Comparison of ENCODE assay signal across 9 cellular contexts in genomic region chr9:94638335-94639044, GRCh38. TPM values are rescaled to one million over a fixed set of nuclear protein-coding genes. Genes with fewer than 3 reads are reported as not detected.
DNase-seq lines count a peak whose midpoint lies in the region; ATAC-seq and TF ChIP-seq lines count a peak whose summit lies in the region.
"Had no signal": no experiment of that assay in that cellular context is flagged by ENCODE, and none has a peak within 500 bp of the region (broad histone marks: within the 10 kb centered on the region; RNA-seq: fewer than 3 reads in every experiment).

No MANE protein-coding gene starts in this region.

- BruUV-seq in MCF 10A (replicated peaks; lab: Mats Ljungman, UMichigan) = no TSS peak

- H3K4me1 ChIP-seq in mucosa of stomach (ENCODE audit: control insufficient read depth, insufficient read depth, low read length) (peaks cover 16% of the 10 kb centered on the region), tibial nerve (peaks cover 0 to 16% (median 8%) of the 10 kb centered on the region in 4 donors)

- ATAC-seq in activated naive CD4-positive, alpha-beta T cell treated with anti-CD3 and anti-CD28 coated beads, Interleukin-2, amount 50 U/mL, for 72 hours = no peak
- no peak for ATAC-seq in GM18868 (IDR thresholded peaks at IDR 0.05; ENCODE audit: unreplicated experiment)

- TF ChIP-seq CTCF in MCF 10A (IDR thresholded peaks at IDR 0.05; ENCODE audit: unreplicated experiment) = no peak
- no peak for TF ChIP-seq CTCF in tibial nerve (IDR thresholded peaks at IDR 0.05)

- H3K36me3 ChIP-seq in mucosa of stomach (ENCODE audit: control insufficient read depth, insufficient read depth, low read length) (no peaks in the 10 kb centered on the region), tibial nerve (no peaks in the 10 kb centered on the region)

- no peaks in the 10 kb centered on the region for H3K27me3 ChIP-seq in mucosa of stomach (ENCODE audit: control insufficient read depth, insufficient read depth, low read length)
- peaks cover 0 to 9% of the 10 kb centered on the region in 2 donors for H3K27me3 ChIP-seq in tibial nerve

- H3K9me3 ChIP-seq in mucosa of stomach (ENCODE audit: control insufficient read depth, low read length) (no peaks in the 10 kb centered on the region), tibial nerve (no peaks in the 10 kb centered on the region)

- peak overlapping the region; percentile 86 for H3K9ac ChIP-seq in mucosa of stomach (ENCODE audit: low read length)

- CTCF ChIA-PET in MCF 10A (lab: Yijun Ruan, JAX) (interaction anchor here (0.7 to 1.1 kb wide), 3 partner anchors 529 to 636 kb away, joined by 3 to 4 read pairs (median 4); no protein-coding TSS in a partner anchor), HEK293T (lab: Yijun Ruan, JAX) (no interaction called here)

- WGBS in tibial nerve, 2 donors = 76 to 79% methylated on average over 15 to 16 of the region's 16 CpGs

- no peaks in the 10 kb centered on the region for H3K27me3 Mint-ChIP-seq in activated naive CD4-positive, alpha-beta T cell treated with anti-CD3 and anti-CD28 coated beads, Interleukin-2, amount 50 U/mL, for 24 hours
- H3K27me3 Mint-ChIP-seq in MCF 10A (ENCODE audit: insufficient read depth, unreplicated experiment) = peaks cover 12% of the 10 kb centered on the region

- POLR2A ChIA-PET in MCF 10A (lab: Yijun Ruan, JAX) (no interaction called here), HEK293T (lab: Yijun Ruan, JAX) (no interaction called here)

- intact Hi-C loops in MCF 10A (cut with micrococcal nuclease) = no loop called here

- no peak for DNase-seq in activated naive CD4-positive, alpha-beta T cell treated with anti-CD3 and anti-CD28 coated beads, Interleukin-2, amount 50 U/mL, for 72 hours (ENCODE audit: low spot score in 2 of 2)
- no peak for DNase-seq in MCF 10A (ENCODE audit: unreplicated experiment)
- DNase-seq in tibial nerve (ENCODE audit: low spot score in 2 of 2) = no peak
- DNase-seq in NCI-H1417 (lab: John Stamatoyannopoulos, UW) = no peak
- DNase-seq in HEK293T (ENCODE audit: extremely low spot score) = no peak
- DNase-seq: KG1 had no signal

- peak overlapping the region; percentile 73 for H3K27ac Mint-ChIP-seq in activated naive CD4-positive, alpha-beta T cell treated with anti-CD3 and anti-CD28 coated beads, Interleukin-2, amount 50 U/mL, for 24 hours
- peak overlapping the region in 1 of 2 donors; percentile 54 for H3K27ac Mint-ChIP-seq in activated naive CD4-positive, alpha-beta T cell treated with anti-CD3 and anti-CD28 coated beads, Interleukin-2, amount 50 U/mL, for 72 hours
- no peak overlapping the region for H3K27ac Mint-ChIP-seq in MCF 10A (ENCODE audit: low read depth, unreplicated experiment)

- peak overlapping the region; percentile 92 for H3K4me3 Mint-ChIP-seq in activated naive CD4-positive, alpha-beta T cell treated with anti-CD3 and anti-CD28 coated beads, Interleukin-2, amount 50 U/mL, for 24 hours
- H3K4me3 Mint-ChIP-seq in MCF 10A (ENCODE audit: unreplicated experiment) = peak overlapping the region; percentile 43

- no peaks in the 10 kb centered on the region for H3K9me3 Mint-ChIP-seq in activated naive CD4-positive, alpha-beta T cell treated with anti-CD3 and anti-CD28 coated beads, Interleukin-2, amount 50 U/mL, for 24 hours
- no peaks in the 10 kb centered on the region for H3K9me3 Mint-ChIP-seq in activated naive CD4-positive, alpha-beta T cell treated with anti-CD3 and anti-CD28 coated beads, Interleukin-2, amount 50 U/mL, for 72 hours
- H3K9me3 Mint-ChIP-seq in MCF 10A (ENCODE audit: unreplicated experiment) = no peaks in the 10 kb centered on the region

- no peak for TF ChIP-seq POLR2A in tibial nerve (IDR thresholded peaks at IDR 0.05)

- H3K27ac ChIP-seq in tibial nerve = peak overlapping the region in 3 of 4 donors; percentile 46 to 74 (median 66)

- no peaks in the 10 kb centered on the region for H3K36me3 Mint-ChIP-seq in activated naive CD4-positive, alpha-beta T cell treated with anti-CD3 and anti-CD28 coated beads, Interleukin-2, amount 50 U/mL, for 24 hours
- no peaks in the 10 kb centered on the region for H3K36me3 Mint-ChIP-seq in activated naive CD4-positive, alpha-beta T cell treated with anti-CD3 and anti-CD28 coated beads, Interleukin-2, amount 50 U/mL, for 72 hours
- H3K36me3 Mint-ChIP-seq in MCF 10A (ENCODE audit: insufficient read depth, unreplicated experiment) = no peaks in the 10 kb centered on the region

- H3K4me3 ChIP-seq in mucosa of stomach (ENCODE audit: low read length) (peak overlapping the region; percentile 72), tibial nerve (peak overlapping the region; percentile 39 to 72 (median 70))

- peaks cover 18% of the 10 kb centered on the region for H3K4me1 Mint-ChIP-seq in activated naive CD4-positive, alpha-beta T cell treated with anti-CD3 and anti-CD28 coated beads, Interleukin-2, amount 50 U/mL, for 24 hours
- H3K4me1 Mint-ChIP-seq in MCF 10A (ENCODE audit: insufficient read depth, unreplicated experiment) = no peaks in the 10 kb centered on the region

- no peak for TF ChIP-seq EP300 in tibial nerve (IDR thresholded peaks at IDR 0.05)

TF ChIP-seq in HEK293T, 16 proteins besides CTCF, POLR2A, EP300 and RAD21:
- TF ChIP-seq BHLHE40 (IDR thresholded peaks at IDR 0.05; ENCODE audit: borderline replicate concordance) = no peak
- TF ChIP-seq NFRKB (IDR thresholded peaks at IDR 0.05) = no peak
- no peak for TF ChIP-seq CTBP1 (IDR thresholded peaks at IDR 0.05; ENCODE audit: borderline replicate concordance)
- TF ChIP-seq ELF4 (IDR thresholded peaks at IDR 0.05) = no peak
- no peak for TF ChIP-seq ARNT (IDR thresholded peaks at IDR 0.05)
- no peak for TF ChIP-seq TARDBP (IDR thresholded peaks at IDR 0.05)
- TF ChIP-seq HDGF (IDR thresholded peaks at IDR 0.05; ENCODE audit: borderline replicate concordance) = no peak
- no peak for TF ChIP-seq FOXA1 (IDR thresholded peaks at IDR 0.05)

RNA-seq across cellular contexts. Expression of gene FBP1, which starts 0.8 kb away (rescaled TPM):
- total RNA-seq in activated naive CD4-positive, alpha-beta T cell treated with anti-CD3 and anti-CD28 coated beads, Interleukin-2, amount 50 U/mL, for 72 hours = 1 to 10 TPM in 1 of 2 donors, under 1 TPM in 1; 0.89 to 1.2 TPM
- total RNA-seq in MCF 10A (2022) = not detected in 2 replicates
- total RNA-seq in tibial nerve = 1 to 10 TPM; 4.8 to 8.6 (median 5.8) TPM

RNA-seq across cellular contexts. Expression of gene FBP2, which starts 44.9 kb away (rescaled TPM):
- not detected for total RNA-seq in activated naive CD4-positive, alpha-beta T cell treated with anti-CD3 and anti-CD28 coated beads, Interleukin-2, amount 50 U/mL, for 72 hours
- not detected in 2 replicates for total RNA-seq in MCF 10A (2022)
- total RNA-seq in tibial nerve = not detected
